ENCODE assay signal across 30 cellular contexts in the genomic region with DNA sequence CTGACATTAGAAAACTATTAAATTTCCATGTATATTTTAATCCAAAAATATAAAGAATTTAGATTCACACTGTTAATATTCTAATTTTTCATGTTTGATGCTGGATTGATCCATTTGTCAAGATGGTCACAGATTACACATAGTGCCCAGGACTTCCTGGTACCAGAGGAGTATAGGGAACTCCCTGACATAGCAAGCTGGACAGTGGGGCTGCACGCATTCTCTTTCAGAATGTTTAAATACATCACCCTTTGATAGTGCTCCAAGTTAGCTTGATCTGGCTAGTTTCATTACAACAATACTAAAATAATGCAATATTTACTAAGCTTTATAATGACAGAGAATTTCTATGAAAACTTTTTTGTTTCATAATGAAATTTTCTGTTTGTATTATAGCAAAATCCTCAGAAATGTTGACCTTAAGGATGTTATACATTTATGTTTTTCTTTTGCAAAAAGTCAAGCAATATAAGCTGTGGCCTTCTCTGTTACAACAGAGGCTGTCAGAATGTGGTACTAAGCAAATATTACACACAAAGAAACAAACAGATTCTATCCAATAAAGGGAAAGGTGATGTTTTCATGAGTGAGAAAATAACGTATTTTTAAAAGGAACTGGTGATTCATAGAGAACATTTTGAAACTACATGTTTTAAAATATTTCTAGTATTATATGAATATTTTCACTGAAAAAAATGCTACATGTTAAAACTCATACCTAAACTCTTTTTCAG.
"Had no signal": no experiment of that assay in that cellular context is flagged by ENCODE, and none has a peak within 500 bp of the region (broad histone marks: within the 10 kb centered on the region; RNA-seq: fewer than 3 reads in every experiment).

No MANE protein-coding gene starts in this region.

- H3K36me3 ChIP-seq: ascending aorta, breast epithelium, esophagus squamous epithelium had no signal

- H3K4me3 Mint-ChIP-seq: activated CD4-positive, alpha-beta memory T cell treated with anti-CD3 and anti-CD28 coated beads, Interleukin-2, amount 10 ng/mL, durations not matched to agents 7 days and 5 days; activated CD4-positive, alpha-beta T cell treated with anti-CD3 and anti-CD28 coated beads, Interleukin-2, amount 10 ng/mL, durations not matched to agents 7 days and 5 days; activated naive CD4-positive, alpha-beta T cell treated with anti-CD3 and anti-CD28 coated beads, Interleukin-2, amount 10 ng/mL, durations not matched to agents 7 days and 5 days; activated naive CD8-positive, alpha-beta T cell treated with anti-CD3 and anti-CD28 coated beads, Interleukin-2, amount 10 ng/mL, durations not matched to agents 7 days and 5 days; activated T-cell treated with anti-CD3 and anti-CD28 coated beads, Interleukin-2, amount 50 U/mL, for 24 hours; activated T-cell treated with anti-CD3 and anti-CD28 coated beads, Interleukin-2, amount 50 U/mL, for 72 hours; brain; central memory CD8-positive, alpha-beta T cell; dendritic cell treated with granulocyte-macrophage colony-stimulating factor and Interleukin-4, amounts not matched to agents 40 ng/mL and 50 ng/mL, for 4 days; T-helper 17 cell; T-helper 2 cell treated with Interferon-gamma antibody and Interleukin-4, amounts not matched to agents 5 μg/mL and 100 μg/mL, for 36 hours had no signal

- H3K27me3 ChIP-seq: ascending aorta, breast epithelium had no signal

- H3K4me1 Mint-ChIP-seq: activated CD4-positive, alpha-beta T cell treated with anti-CD3 and anti-CD28 coated beads, Interleukin-2, amount 10 ng/mL, durations not matched to agents 7 days and 5 days; activated naive CD4-positive, alpha-beta T cell treated with anti-CD3 and anti-CD28 coated beads, Interleukin-2, amount 10 ng/mL, durations not matched to agents 7 days and 5 days; activated naive CD8-positive, alpha-beta T cell treated with anti-CD3 and anti-CD28 coated beads, Interleukin-2, amount 10 ng/mL, durations not matched to agents 7 days and 5 days; central memory CD8-positive, alpha-beta T cell; T-helper 17 cell had no signal

- H3K36me3 Mint-ChIP-seq: activated naive CD4-positive, alpha-beta T cell treated with anti-CD3 and anti-CD28 coated beads, Interleukin-2, amount 10 ng/mL, durations not matched to agents 7 days and 5 days; activated naive CD4-positive, alpha-beta T cell treated with anti-CD3 and anti-CD28 coated beads, Interleukin-2, amount 50 U/mL, for 72 hours; activated naive CD8-positive, alpha-beta T cell treated with anti-CD3 and anti-CD28 coated beads, Interleukin-2, amount 10 ng/mL, durations not matched to agents 7 days and 5 days; brain had no signal

- H3K4me1 ChIP-seq: ascending aorta, breast epithelium had no signal

- H3K9me3 ChIP-seq: ascending aorta, breast epithelium, esophagus squamous epithelium had no signal

- DNase-seq: activated CD4-positive, alpha-beta memory T cell treated with anti-CD3 and anti-CD28 coated beads, Interleukin-2, amount 10 ng/mL, durations not matched to agents 7 days and 5 days; activated CD4-positive, alpha-beta T cell treated with anti-CD3 and anti-CD28 coated beads for 1 hour; activated CD4-positive, alpha-beta T cell treated with anti-CD3 and anti-CD28 coated beads for 4 hours; activated CD4-positive, alpha-beta T cell treated with anti-CD3 and anti-CD28 coated beads, Interleukin-2, amount 10 ng/mL, durations not matched to agents 7 days and 5 days; activated CD4-positive, alpha-beta T cell treated with anti-CD3 and anti-CD28 coated beads, Interleukin-2, amount 50 U/mL, for 4 hours; activated CD8-positive, alpha-beta memory T cell treated with anti-CD3 and anti-CD28 coated beads, Interleukin-2, amount 50 U/mL, for 48 hours; activated gamma-delta T cell; activated naive CD4-positive, alpha-beta T cell; activated naive CD4-positive, alpha-beta T cell treated with anti-CD3 and anti-CD28 coated beads, Interleukin-2, amount 10 ng/mL, durations not matched to agents 7 days and 5 days; activated naive CD8-positive, alpha-beta T cell treated with anti-CD3 and anti-CD28 coated beads, Interleukin-2, amount 10 ng/mL, durations not matched to agents 7 days and 5 days; activated T-cell treated with anti-CD3 and anti-CD28 coated beads for 4 hours; activated T-cell treated with anti-CD3 and anti-CD28 coated beads, Interleukin-2, amount 50 U/mL, for 24 hours; activated T-cell treated with anti-CD3 and anti-CD28 coated beads, Interleukin-2, amount 50 U/mL, for 72 hours; dorsolateral prefrontal cortex; effector memory CD4-positive, alpha-beta T cell; erythroblast; esophagus squamous epithelium; foreskin melanocyte; head of caudate nucleus; T-helper 1 cell; T-helper 17 cell; T1000 had no signal

- H3K4me3 ChIP-seq: ascending aorta, breast epithelium, coronary artery, dorsolateral prefrontal cortex, esophagus squamous epithelium had no signal

- H3K27ac ChIP-seq: ascending aorta, breast epithelium, coronary artery, dorsolateral prefrontal cortex, esophagus squamous epithelium had no signal

- ATAC-seq: activated naive CD4-positive, alpha-beta T cell treated with anti-CD3 and anti-CD28 coated beads, Interleukin-2, amount 50 U/mL, for 72 hours; activated T-cell treated with anti-CD3 and anti-CD28 coated beads, Interleukin-2, amount 50 U/mL, for 72 hours; T-helper 17 cell had no signal

- H3K9me3 Mint-ChIP-seq: activated CD4-positive, alpha-beta memory T cell treated with anti-CD3 and anti-CD28 coated beads, Interleukin-2, amount 10 ng/mL, durations not matched to agents 7 days and 5 days; activated CD4-positive, alpha-beta T cell treated with anti-CD3 and anti-CD28 coated beads, Interleukin-2, amount 10 ng/mL, durations not matched to agents 7 days and 5 days; activated naive CD4-positive, alpha-beta T cell treated with anti-CD3 and anti-CD28 coated beads, Interleukin-2, amount 10 ng/mL, durations not matched to agents 7 days and 5 days; activated naive CD4-positive, alpha-beta T cell treated with anti-CD3 and anti-CD28 coated beads, Interleukin-2, amount 50 U/mL, for 72 hours; activated naive CD8-positive, alpha-beta T cell treated with anti-CD3 and anti-CD28 coated beads, Interleukin-2, amount 10 ng/mL, durations not matched to agents 7 days and 5 days; activated T-cell treated with anti-CD3 and anti-CD28 coated beads, Interleukin-2, amount 50 U/mL, for 24 hours; activated T-cell treated with anti-CD3 and anti-CD28 coated beads, Interleukin-2, amount 50 U/mL, for 72 hours; brain; central memory CD8-positive, alpha-beta T cell; dendritic cell treated with granulocyte-macrophage colony-stimulating factor and Interleukin-4, amounts not matched to agents 40 ng/mL and 50 ng/mL, for 4 days; T-helper 2 cell treated with Interferon-gamma antibody and Interleukin-4, amounts not matched to agents 5 μg/mL and 100 μg/mL, for 36 hours had no signal

- H3K27ac Mint-ChIP-seq: activated CD4-positive, alpha-beta memory T cell treated with anti-CD3 and anti-CD28 coated beads, Interleukin-2, amount 10 ng/mL, durations not matched to agents 7 days and 5 days; activated CD4-positive, alpha-beta T cell treated with anti-CD3 and anti-CD28 coated beads, Interleukin-2, amount 10 ng/mL, durations not matched to agents 7 days and 5 days; activated naive CD4-positive, alpha-beta T cell treated with anti-CD3 and anti-CD28 coated beads, Interleukin-2, amount 10 ng/mL, durations not matched to agents 7 days and 5 days; activated naive CD4-positive, alpha-beta T cell treated with anti-CD3 and anti-CD28 coated beads, Interleukin-2, amount 50 U/mL, for 72 hours; activated naive CD8-positive, alpha-beta T cell treated with anti-CD3 and anti-CD28 coated beads, Interleukin-2, amount 10 ng/mL, durations not matched to agents 7 days and 5 days; activated T-cell treated with anti-CD3 and anti-CD28 coated beads, Interleukin-2, amount 50 U/mL, for 24 hours; activated T-cell treated with anti-CD3 and anti-CD28 coated beads, Interleukin-2, amount 50 U/mL, for 72 hours; brain; dendritic cell treated with granulocyte-macrophage colony-stimulating factor and Interleukin-4, amounts not matched to agents 40 ng/mL and 50 ng/mL, for 4 days; T-helper 17 cell; T-helper 2 cell treated with Interferon-gamma antibody and Interleukin-4, amounts not matched to agents 5 μg/mL and 100 μg/mL, for 36 hours had no signal
